1 cellular context compared by ENCODE assay signal in genomic region chr6:37818536-37819176, GRCh38.
TF ChIP-seq lines count a peak whose summit lies in the region.

No MANE protein-coding gene starts in this region.

TF ChIP-seq in H1, 55 proteins besides CTCF, POLR2A, EP300 and RAD21 (continued from another document):
- TF ChIP-seq ATF2 (IDR thresholded peaks at IDR 0.05; ENCODE audit: low read length) = no peak
- TF ChIP-seq FOSL1 (IDR thresholded peaks at IDR 0.05; ENCODE audit: insufficient read depth, low read depth, low read length) = no peak
- peak; percentile 60 to 84; a peak in 2 of 4 replicates for TF ChIP-seq SIN3A (conservative IDR thresholded peaks at IDR 0.05 in 1 of 2, IDR thresholded peaks at IDR 0.05 in 1 of 2; ENCODE audit: low read depth in 1 of 2, low read length in 2 of 2)
- peak; percentile 48 for TF ChIP-seq TAF7 (optimal IDR thresholded peaks at IDR 0.05; ENCODE audit: borderline replicate concordance, low read depth, low read length)
- TF ChIP-seq CEBPB (IDR thresholded peaks at IDR 0.05; ENCODE audit: low read depth, low read length) = no peak
- TF ChIP-seq TBP (IDR thresholded peaks at IDR 0.05; ENCODE audit: low read depth, low read length) = no peak; the same call in 1 of the 2 replicates
- peak; percentile 53; the same call in 1 of the 2 replicates for TF ChIP-seq TAF1 (IDR thresholded peaks at IDR 0.05; ENCODE audit: low read depth, low read length)
- no peak for TF ChIP-seq CBX5 (IDR thresholded peaks at IDR 0.05; ENCODE audit: low read depth, low read length)
- 0 out of 2 replicates have a peak, but pooled peaks have one; percentile 32 for TF ChIP-seq YY1 (IDR thresholded peaks at IDR 0.05; ENCODE audit: low read depth, low read length)
- TF ChIP-seq SP2 (IDR thresholded peaks at IDR 0.05; ENCODE audit: low read length) = no peak
- TF ChIP-seq POLR2AphosphoS5 (IDR thresholded peaks at IDR 0.05; ENCODE audit: low read depth, low read length) = no peak; the same call in 1 of the 2 replicates
- peak; percentile 73 for TF ChIP-seq NRF1 (IDR thresholded peaks at IDR 0.05; ENCODE audit: low read depth, low read length)
- 0 out of 4 replicates have a peak, but pooled peaks of 1 of the 2 experiments have one; percentile 83 for TF ChIP-seq HDAC2 (IDR thresholded peaks at IDR 0.05; ENCODE audit: borderline replicate concordance in 1 of 2, low read depth in 2 of 2, low read length in 2 of 2)
- TF ChIP-seq POU5F1 (IDR thresholded peaks at IDR 0.05; ENCODE audit: low read depth, low read length) = no peak
- no peak for TF ChIP-seq SRF (IDR thresholded peaks at IDR 0.05; ENCODE audit: low read depth, low read length)
- TF ChIP-seq KDM4A (IDR thresholded peaks at IDR 0.05; ENCODE audit: low read depth, low read length, severe bottlenecking) = peak; percentile 12
- TF ChIP-seq KDM5A (IDR thresholded peaks at IDR 0.05; ENCODE audit: low read length) = no peak
- peak; percentile 31 for TF ChIP-seq PHF8 (conservative IDR thresholded peaks at IDR 0.05; ENCODE audit: low read depth, low read length)
- TF ChIP-seq RBBP5 (IDR thresholded peaks at IDR 0.05; ENCODE audit: borderline replicate concordance, low read depth, low read length) = no peak; the same call in 1 of the 2 replicates
- TF ChIP-seq SAP30 (IDR thresholded peaks at IDR 0.05; ENCODE audit: insufficient read depth, insufficient replicate concordance, low read length) = peak; percentile 85
- TF ChIP-seq SIRT6 (IDR thresholded peaks at IDR 0.05; ENCODE audit: low read length) = no peak
- no peak for TF ChIP-seq ATF3 (IDR thresholded peaks at IDR 0.05; ENCODE audit: insufficient read depth, low read depth, low read length)
- TF ChIP-seq KDM1A (IDR thresholded peaks at IDR 0.05; ENCODE audit: borderline replicate concordance, low read length) = no peak
- no peak; the same call in 1 of the 2 replicates for TF ChIP-seq EGR1 (IDR thresholded peaks at IDR 0.05; ENCODE audit: borderline replicate concordance, low read depth, low read length)
- TF ChIP-seq EZH2 (IDR thresholded peaks at IDR 0.05; ENCODE audit: low read depth, low read length, severe bottlenecking) = no peak
- no peak for TF ChIP-seq SP1 (IDR thresholded peaks at IDR 0.05; ENCODE audit: low read depth, low read length)
